10 cellular contexts compared by ENCODE assay signal in genomic region chr12:93895096-93895460, GRCh38.
DNase-seq lines count a peak whose midpoint lies in the region; ATAC-seq and TF ChIP-seq lines count a peak whose summit lies in the region.
"Had no signal": no experiment of that assay in that cellular context is flagged by ENCODE, and none has a peak within 500 bp of the region (broad histone marks: within the 10 kb centered on the region; RNA-seq: fewer than 3 reads in every experiment).

No MANE protein-coding gene starts in this region.

- 31% methylated on average over 6 of the region's 6 CpGs for WGBS in prostate gland

- TF ChIP-seq CTCF in fibroblast of villous mesenchyme (IDR thresholded peaks at IDR 0.05; ENCODE audit: insufficient read depth, low read depth, low read length), result peak; percentile 36
- no peak for TF ChIP-seq CTCF in prostate gland (IDR thresholded peaks at IDR 0.05)

- DNase-seq in AG08396 (ENCODE audit: low spot score) (peak; percentile 19), SK-MEL-5 (ENCODE audit: low read depth, low spot score) (peak; percentile 24), fibroblast of villous mesenchyme (ENCODE audit: low read depth) (no peak), prostate gland (ENCODE audit: low spot score) (no peak), SHP77 treated with DMSO at 0.1 percent for 48 hours (lab: John Stamatoyannopoulos, UW) (no peak), islet precursor cell (no peak), T1000 (lab: John Stamatoyannopoulos, UW) (no peak)
- DNase-seq: stimulated activated naive CD8-positive, alpha-beta T cell treated with anti-CD3 and anti-CD28 coated beads, Interleukin-15, amount 100 ng/mL, for 72 hours had no signal

- peaks cover 14% of the 10 kb centered on the region for H3K4me1 ChIP-seq in prostate gland (replicated peaks)
- H3K4me1 ChIP-seq: BE2C had no signal

- H3K4me3 ChIP-seq in fibroblast of villous mesenchyme (ENCODE audit: low read depth, low read length), result no peak overlapping the region
- H3K4me3 ChIP-seq in prostate gland, result no peak overlapping the region

- H3K27me3 ChIP-seq in prostate gland (replicated peaks; ENCODE audit: insufficient read depth), result no peaks in the 10 kb centered on the region
- H3K27me3 ChIP-seq: BE2C had no signal

- no peak for ATAC-seq in GM18502 (IDR thresholded peaks at IDR 0.05; ENCODE audit: poor library complexity, unreplicated experiment)
- ATAC-seq: stimulated activated naive CD8-positive, alpha-beta T cell treated with anti-CD3 and anti-CD28 coated beads, Interleukin-15, amount 100 ng/mL, for 72 hours had no signal

- H3K27ac ChIP-seq in prostate gland, result peak overlapping the region; percentile 53 to 64

- in situ Hi-C loops in SK-MEL-5 (cut with HindIII; ENCODE audit: low pct_unique_long_range_greater_than_20kb, low sequenced_read_pairs), result no loop called here

- H3K9me3 ChIP-seq in prostate gland, result no peaks in the 10 kb centered on the region
- H3K9me3 ChIP-seq: BE2C had no signal

- no peaks in the 10 kb centered on the region for H3K36me3 ChIP-seq in prostate gland
- H3K36me3 ChIP-seq: BE2C had no signal

- intact Hi-C loops in prostate gland (cut with DNase I), result loop anchor here (5.0 to 10.0 kb wide), 3 partner anchors 110 to 213 kb away; no protein-coding TSS in a partner anchor

- no peak for TF ChIP-seq POLR2A in prostate gland (IDR thresholded peaks at IDR 0.05)

Comparison
In these comparisons a context has a peak if more than half of its experiments do, and no peak if none do; other contexts are left out.
1. DNase-seq: peak in AG08396 (single experiment) and SK-MEL-5 (single experiment); none in fibroblast of villous mesenchyme (single experiment), prostate gland (single experiment), SHP77 treated with DMSO at 0.1 percent for 48 hours (single experiment), islet precursor cell (single experiment) and T1000 (single experiment).